In genomic region chr20:5608448-5609161, GRCh38 we compare ENCODE assay signal across 8 cellular contexts. TPM values are rescaled to one million over a fixed set of nuclear protein-coding genes. Genes with fewer than 3 reads are reported as not detected.
A peak's percentile ranks its signal among the peaks of the same experiment; 100 is the strongest.
DNase-seq lines count a peak whose midpoint lies in the region; ATAC-seq and TF ChIP-seq lines count a peak whose summit lies in the region.

No MANE protein-coding gene starts in this region.

- peak overlapping the region; percentile 92 for H3K9ac ChIP-seq in neural cell (ENCODE audit: low read length)

- H4K20me1 ChIP-seq in neural cell (ENCODE audit: insufficient read depth): peaks cover 27% of the 10 kb centered on the region

- no peaks in the 10 kb centered on the region for H3K36me3 ChIP-seq in neural cell (ENCODE audit: insufficient read depth, low read length)

- no peak for ATAC-seq in HG02610 (IDR thresholded peaks at IDR 0.05; ENCODE audit: unreplicated experiment)

- TF ChIP-seq EP300 in neural cell (conservative IDR thresholded peaks at IDR 0.05; ENCODE audit: poor library complexity, severe bottlenecking): no peak

- no peaks in the 10 kb centered on the region for H3F3A ChIP-seq in neural cell (ENCODE audit: insufficient read depth, low read length, poor library complexity, severe bottlenecking)

- no peak for TF ChIP-seq CTCF in neural cell (IDR thresholded peaks at IDR 0.05; ENCODE audit: poor library complexity, severe bottlenecking)

- H3K4me2 ChIP-seq in neural cell (ENCODE audit: low read length): peak overlapping the region; percentile 85

- no peaks in the 10 kb centered on the region for H3K9me2 ChIP-seq in neural cell (ENCODE audit: insufficient read depth, low read length)

- H3K9me3 ChIP-seq in neural cell (ENCODE audit: low read length): no peaks in the 10 kb centered on the region

- peak; percentile 61 for DNase-seq in G401 (ENCODE audit: low spot score)
- DNase-seq in NCI-H345 treated with DMSO at 0.1 percent for 48 hours (lab: John Stamatoyannopoulos, UW; ENCODE audit: unreplicated experiment): peak; percentile 59
- DNase-seq in caudate nucleus (lab: John Stamatoyannopoulos, UW): peak in 1 of 61 donors; percentile 16
- DNase-seq in activated CD4-positive, CD25-positive, alpha-beta regulatory T cell (lab: John Stamatoyannopoulos, UW): no peak
- DNase-seq in COLO829 (ENCODE audit: low spot score): no peak
- no peak for DNase-seq in NCI-H1105 treated with DMSO at 0.1 percent for 48 hours (lab: John Stamatoyannopoulos, UW)

- H2AFZ ChIP-seq in neural cell (ENCODE audit: low read depth, low read length): no peak overlapping the region

- peak overlapping the region; percentile 88 for H3K27ac ChIP-seq in caudate nucleus (ENCODE audit: low read depth, low read length)
- no peak overlapping the region for H3K27ac ChIP-seq in neural cell (ENCODE audit: low read length)

- peaks cover 66% of the 10 kb centered on the region for H3K79me2 ChIP-seq in neural cell (replicated peaks; ENCODE audit: insufficient read depth, low read length)

- no peak for TF ChIP-seq RAD21 in neural cell (conservative IDR thresholded peaks at IDR 0.05)

- H3K4me3 ChIP-seq in neural cell (ENCODE audit: low read length): peak overlapping the region; percentile 99

- in situ Hi-C loops in G401 (cut with HindIII; ENCODE audit: low sequenced_read_pairs): no loop called here

- H3K27me3 ChIP-seq in neural cell (ENCODE audit: insufficient read depth, low read depth, low read length): no peaks in the 10 kb centered on the region

TF ChIP-seq in neural cell, 6 proteins besides CTCF, POLR2A, EP300 and RAD21:
- TF ChIP-seq REST (IDR thresholded peaks at IDR 0.05; ENCODE audit: borderline replicate concordance) (no peak), POLR2AphosphoS5 (IDR thresholded peaks at IDR 0.05) (no peak), TAF1 (IDR thresholded peaks at IDR 0.05; ENCODE audit: low read depth) (no peak), MXI1 (conservative IDR thresholded peaks at IDR 0.05; ENCODE audit: poor library complexity, severe bottlenecking) (no peak), SMC3 (conservative IDR thresholded peaks at IDR 0.05; ENCODE audit: poor library complexity) (no peak), EZH2 (IDR thresholded peaks at IDR 0.05; ENCODE audit: borderline replicate concordance, insufficient read depth, low read length, poor library complexity, severe bottlenecking) (no peak)

RNA-seq across cellular contexts. Expression of gene GPCPD1, which starts 2.2 kb away (rescaled TPM):
- 11.2 and 27.4 TPM in 2 replicates for total RNA-seq in G401 (2014; rRNA removed; shearing (Covaris generic))
- polyA plus RNA-seq in neural cell: 155 and 159 TPM in 2 replicates
- polyA minus RNA-seq in neural cell: 168 and 203 TPM in 2 replicates

Comparison
In these comparisons a context has a peak if more than half of its experiments do, and no peak if none do; other contexts are left out.
1. DNase-seq: peak in G401 (single experiment) and NCI-H345 treated with DMSO at 0.1 percent for 48 hours (single experiment); none in activated CD4-positive, CD25-positive, alpha-beta regulatory T cell (0 of 4), COLO829 (single experiment) and NCI-H1105 treated with DMSO at 0.1 percent for 48 hours (single experiment).